1 cellular context compared by ENCODE assay signal in the genomic region with DNA sequence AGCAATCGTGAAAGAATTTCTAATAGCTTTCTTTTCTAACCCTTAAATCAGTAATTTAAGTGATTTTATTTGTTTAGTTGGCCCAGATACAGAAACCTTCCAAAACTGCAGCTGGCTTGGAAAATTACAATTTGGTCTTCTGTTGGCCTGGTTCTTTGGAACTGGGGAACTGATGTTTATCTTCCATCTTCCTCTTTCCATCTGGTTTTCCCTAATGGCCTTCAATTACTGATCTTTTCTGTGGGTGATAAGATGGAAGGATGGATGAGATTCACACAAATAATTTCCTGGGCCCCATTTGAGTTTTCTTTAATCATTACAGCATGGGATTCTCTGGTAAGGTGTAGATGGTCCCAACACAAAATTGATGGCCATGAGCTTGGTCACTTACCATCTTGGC.
TF ChIP-seq lines count a peak whose summit lies in the region.

No MANE protein-coding gene starts in this region.

TF ChIP-seq in GM23338, 12 proteins besides CTCF, POLR2A, EP300 and RAD21 (continued from another document):
- TF ChIP-seq, protein P1, sequence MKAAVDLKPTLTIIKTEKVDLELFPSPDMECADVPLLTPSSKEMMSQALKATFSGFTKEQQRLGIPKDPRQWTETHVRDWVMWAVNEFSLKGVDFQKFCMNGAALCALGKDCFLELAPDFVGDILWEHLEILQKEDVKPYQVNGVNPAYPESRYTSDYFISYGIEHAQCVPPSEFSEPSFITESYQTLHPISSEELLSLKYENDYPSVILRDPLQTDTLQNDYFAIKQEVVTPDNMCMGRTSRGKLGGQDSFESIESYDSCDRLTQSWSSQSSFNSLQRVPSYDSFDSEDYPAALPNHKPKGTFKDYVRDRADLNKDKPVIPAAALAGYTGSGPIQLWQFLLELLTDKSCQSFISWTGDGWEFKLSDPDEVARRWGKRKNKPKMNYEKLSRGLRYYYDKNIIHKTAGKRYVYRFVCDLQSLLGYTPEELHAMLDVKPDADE (IDR thresholded peaks at IDR 0.05) = no peak
- TF ChIP-seq ZNF114 (CRISPR knock-in tag; IDR thresholded peaks at IDR 0.05) (no peak), EZH2phosphoT487 (IDR thresholded peaks at IDR 0.05; ENCODE audit: unreplicated experiment) (no peak), NANOG (IDR thresholded peaks at IDR 0.05; ENCODE audit: borderline replicate concordance) (no peak), JUNB (IDR thresholded peaks at IDR 0.05; ENCODE audit: unreplicated experiment) (no peak), ZNF331 (CRISPR knock-in tag; IDR thresholded peaks at IDR 0.05; ENCODE audit: low read depth) (no peak)
- TF ChIP-seq, protein P2, sequence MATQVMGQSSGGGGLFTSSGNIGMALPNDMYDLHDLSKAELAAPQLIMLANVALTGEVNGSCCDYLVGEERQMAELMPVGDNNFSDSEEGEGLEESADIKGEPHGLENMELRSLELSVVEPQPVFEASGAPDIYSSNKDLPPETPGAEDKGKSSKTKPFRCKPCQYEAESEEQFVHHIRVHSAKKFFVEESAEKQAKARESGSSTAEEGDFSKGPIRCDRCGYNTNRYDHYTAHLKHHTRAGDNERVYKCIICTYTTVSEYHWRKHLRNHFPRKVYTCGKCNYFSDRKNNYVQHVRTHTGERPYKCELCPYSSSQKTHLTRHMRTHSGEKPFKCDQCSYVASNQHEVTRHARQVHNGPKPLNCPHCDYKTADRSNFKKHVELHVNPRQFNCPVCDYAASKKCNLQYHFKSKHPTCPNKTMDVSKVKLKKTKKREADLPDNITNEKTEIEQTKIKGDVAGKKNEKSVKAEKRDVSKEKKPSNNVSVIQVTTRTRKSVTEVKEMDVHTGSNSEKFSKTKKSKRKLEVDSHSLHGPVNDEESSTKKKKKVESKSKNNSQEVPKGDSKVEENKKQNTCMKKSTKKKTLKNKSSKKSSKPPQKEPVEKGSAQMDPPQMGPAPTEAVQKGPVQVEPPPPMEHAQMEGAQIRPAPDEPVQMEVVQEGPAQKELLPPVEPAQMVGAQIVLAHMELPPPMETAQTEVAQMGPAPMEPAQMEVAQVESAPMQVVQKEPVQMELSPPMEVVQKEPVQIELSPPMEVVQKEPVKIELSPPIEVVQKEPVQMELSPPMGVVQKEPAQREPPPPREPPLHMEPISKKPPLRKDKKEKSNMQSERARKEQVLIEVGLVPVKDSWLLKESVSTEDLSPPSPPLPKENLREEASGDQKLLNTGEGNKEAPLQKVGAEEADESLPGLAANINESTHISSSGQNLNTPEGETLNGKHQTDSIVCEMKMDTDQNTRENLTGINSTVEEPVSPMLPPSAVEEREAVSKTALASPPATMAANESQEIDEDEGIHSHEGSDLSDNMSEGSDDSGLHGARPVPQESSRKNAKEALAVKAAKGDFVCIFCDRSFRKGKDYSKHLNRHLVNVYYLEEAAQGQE (IDR thresholded peaks at IDR 0.05; ENCODE audit: unreplicated experiment) = no peak
- TF ChIP-seq, protein P3, sequence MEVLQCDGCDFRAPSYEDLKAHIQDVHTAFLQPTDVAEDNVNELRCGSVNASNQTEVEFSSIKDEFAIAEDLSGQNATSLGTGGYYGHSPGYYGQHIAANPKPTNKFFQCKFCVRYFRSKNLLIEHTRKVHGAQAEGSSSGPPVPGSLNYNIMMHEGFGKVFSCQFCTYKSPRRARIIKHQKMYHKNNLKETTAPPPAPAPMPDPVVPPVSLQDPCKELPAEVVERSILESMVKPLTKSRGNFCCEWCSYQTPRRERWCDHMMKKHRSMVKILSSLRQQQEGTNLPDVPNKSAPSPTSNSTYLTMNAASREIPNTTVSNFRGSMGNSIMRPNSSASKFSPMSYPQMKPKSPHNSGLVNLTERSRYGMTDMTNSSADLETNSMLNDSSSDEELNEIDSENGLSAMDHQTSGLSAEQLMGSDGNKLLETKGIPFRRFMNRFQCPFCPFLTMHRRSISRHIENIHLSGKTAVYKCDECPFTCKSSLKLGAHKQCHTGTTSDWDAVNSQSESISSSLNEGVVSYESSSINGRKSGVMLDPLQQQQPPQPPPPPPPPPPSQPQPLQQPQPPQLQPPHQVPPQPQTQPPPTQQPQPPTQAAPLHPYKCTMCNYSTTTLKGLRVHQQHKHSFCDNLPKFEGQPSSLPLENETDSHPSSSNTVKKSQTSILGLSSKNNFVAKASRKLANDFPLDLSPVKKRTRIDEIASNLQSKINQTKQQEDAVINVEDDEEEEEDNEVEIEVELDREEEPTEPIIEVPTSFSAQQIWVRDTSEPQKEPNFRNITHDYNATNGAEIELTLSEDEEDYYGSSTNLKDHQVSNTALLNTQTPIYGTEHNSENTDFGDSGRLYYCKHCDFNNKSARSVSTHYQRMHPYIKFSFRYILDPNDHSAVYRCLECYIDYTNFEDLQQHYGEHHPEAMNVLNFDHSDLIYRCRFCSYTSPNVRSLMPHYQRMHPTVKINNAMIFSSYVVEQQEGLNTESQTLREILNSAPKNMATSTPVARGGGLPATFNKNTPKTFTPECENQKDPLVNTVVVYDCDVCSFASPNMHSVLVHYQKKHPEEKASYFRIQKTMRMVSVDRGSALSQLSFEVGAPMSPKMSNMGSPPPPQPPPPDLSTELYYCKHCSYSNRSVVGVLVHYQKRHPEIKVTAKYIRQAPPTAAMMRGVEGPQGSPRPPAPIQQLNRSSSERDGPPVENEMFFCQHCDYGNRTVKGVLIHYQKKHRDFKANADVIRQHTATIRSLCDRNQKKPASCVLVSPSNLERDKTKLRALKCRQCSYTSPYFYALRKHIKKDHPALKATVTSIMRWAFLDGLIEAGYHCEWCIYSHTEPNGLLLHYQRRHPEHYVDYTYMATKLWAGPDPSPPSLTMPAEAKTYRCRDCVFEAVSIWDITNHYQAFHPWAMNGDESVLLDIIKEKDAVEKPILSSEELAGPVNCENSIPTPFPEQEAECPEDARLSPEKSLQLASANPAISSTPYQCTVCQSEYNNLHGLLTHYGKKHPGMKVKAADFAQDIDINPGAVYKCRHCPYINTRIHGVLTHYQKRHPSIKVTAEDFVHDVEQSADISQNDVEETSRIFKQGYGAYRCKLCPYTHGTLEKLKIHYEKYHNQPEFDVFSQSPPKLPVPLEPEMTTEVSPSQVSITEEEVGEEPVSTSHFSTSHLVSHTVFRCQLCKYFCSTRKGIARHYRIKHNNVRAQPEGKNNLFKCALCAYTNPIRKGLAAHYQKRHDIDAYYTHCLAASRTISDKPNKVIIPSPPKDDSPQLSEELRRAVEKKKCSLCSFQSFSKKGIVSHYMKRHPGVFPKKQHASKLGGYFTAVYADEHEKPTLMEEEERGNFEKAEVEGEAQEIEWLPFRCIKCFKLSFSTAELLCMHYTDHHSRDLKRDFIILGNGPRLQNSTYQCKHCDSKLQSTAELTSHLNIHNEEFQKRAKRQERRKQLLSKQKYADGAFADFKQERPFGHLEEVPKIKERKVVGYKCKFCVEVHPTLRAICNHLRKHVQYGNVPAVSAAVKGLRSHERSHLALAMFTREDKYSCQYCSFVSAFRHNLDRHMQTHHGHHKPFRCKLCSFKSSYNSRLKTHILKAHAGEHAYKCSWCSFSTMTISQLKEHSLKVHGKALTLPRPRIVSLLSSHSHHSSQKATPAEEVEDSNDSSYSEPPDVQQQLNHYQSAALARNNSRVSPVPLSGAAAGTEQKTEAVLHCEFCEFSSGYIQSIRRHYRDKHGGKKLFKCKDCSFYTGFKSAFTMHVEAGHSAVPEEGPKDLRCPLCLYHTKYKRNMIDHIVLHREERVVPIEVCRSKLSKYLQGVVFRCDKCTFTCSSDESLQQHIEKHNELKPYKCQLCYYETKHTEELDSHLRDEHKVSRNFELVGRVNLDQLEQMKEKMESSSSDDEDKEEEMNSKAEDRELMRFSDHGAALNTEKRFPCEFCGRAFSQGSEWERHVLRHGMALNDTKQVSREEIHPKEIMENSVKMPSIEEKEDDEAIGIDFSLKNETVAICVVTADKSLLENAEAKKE (CRISPR knock-in tag; IDR thresholded peaks at IDR 0.05) = no peak
TF ChIP-seq in GM23338: peak in this region for 0.
